Comparison of ENCODE assay signal across 1 cellular context in the genomic region with DNA sequence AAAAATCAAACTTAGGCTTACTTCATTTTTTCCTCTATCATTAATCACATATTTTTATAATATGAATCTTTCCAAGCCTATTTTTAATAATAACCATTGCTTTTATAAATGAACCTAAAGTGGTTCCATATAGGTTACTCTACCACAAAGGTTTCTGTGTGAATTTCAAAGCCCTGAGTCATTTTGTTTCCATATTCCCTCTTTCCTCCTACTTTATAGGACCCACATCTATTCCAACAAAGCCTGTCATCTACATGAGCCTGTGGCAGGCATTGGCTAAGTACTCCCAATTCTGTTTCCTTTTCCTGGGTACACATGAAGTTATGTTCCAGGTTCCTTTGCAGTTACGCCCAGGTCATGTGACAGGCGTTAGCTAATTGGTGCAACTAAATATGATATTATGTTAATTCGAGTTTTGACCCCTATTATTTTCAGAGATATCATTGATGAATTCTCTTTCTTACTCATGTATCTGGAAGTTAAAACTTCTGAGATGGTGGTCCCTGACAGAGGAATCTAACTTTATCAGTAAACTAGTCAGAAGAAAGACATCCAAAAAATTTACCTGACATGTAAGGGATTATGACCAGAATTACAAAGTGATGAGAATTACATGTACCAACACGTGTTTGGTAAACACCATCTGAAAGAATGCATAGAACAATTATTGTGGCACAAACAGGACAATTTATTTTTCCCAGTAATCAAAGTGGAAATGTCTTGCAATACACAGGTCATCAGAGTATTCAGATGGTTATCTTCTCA.
A peak's percentile ranks its signal among the peaks of the same experiment; 100 is the strongest.
TF ChIP-seq lines count a peak whose summit lies in the region.

No MANE protein-coding gene starts in this region.

TF ChIP-seq in K562, 482 proteins besides CTCF, POLR2A, EP300 and RAD21:
- TF ChIP-seq, protein P1, sequence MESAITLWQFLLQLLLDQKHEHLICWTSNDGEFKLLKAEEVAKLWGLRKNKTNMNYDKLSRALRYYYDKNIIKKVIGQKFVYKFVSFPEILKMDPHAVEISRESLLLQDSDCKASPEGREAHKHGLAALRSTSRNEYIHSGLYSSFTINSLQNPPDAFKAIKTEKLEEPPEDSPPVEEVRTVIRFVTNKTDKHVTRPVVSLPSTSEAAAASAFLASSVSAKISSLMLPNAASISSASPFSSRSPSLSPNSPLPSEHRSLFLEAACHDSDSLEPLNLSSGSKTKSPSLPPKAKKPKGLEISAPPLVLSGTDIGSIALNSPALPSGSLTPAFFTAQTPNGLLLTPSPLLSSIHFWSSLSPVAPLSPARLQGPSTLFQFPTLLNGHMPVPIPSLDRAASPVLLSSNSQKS (CRISPR knock-in tag; IDR thresholded peaks at IDR 0.05), result no peak
- TF ChIP-seq, protein P2, sequence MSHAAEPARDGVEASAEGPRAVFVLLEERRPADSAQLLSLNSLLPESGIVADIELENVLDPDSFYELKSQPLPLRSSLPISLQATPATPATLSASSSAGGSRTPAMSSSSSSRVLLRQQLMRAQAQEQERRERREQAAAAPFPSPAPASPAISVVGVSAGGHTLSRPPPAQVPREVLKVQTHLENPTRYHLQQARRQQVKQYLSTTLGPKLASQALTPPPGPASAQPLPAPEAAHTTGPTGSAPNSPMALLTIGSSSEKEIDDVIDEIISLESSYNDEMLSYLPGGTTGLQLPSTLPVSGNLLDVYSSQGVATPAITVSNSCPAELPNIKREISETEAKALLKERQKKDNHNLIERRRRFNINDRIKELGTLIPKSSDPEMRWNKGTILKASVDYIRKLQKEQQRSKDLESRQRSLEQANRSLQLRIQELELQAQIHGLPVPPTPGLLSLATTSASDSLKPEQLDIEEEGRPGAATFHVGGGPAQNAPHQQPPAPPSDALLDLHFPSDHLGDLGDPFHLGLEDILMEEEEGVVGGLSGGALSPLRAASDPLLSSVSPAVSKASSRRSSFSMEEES (CRISPR knock-in tag; IDR thresholded peaks at IDR 0.05), result peak; percentile 17; the same call in 1 of the 2 replicates
- no peak for TF ChIP-seq PRMT5 (CRISPR knock-in tag; IDR thresholded peaks at IDR 0.05)
- TF ChIP-seq, protein P3, sequence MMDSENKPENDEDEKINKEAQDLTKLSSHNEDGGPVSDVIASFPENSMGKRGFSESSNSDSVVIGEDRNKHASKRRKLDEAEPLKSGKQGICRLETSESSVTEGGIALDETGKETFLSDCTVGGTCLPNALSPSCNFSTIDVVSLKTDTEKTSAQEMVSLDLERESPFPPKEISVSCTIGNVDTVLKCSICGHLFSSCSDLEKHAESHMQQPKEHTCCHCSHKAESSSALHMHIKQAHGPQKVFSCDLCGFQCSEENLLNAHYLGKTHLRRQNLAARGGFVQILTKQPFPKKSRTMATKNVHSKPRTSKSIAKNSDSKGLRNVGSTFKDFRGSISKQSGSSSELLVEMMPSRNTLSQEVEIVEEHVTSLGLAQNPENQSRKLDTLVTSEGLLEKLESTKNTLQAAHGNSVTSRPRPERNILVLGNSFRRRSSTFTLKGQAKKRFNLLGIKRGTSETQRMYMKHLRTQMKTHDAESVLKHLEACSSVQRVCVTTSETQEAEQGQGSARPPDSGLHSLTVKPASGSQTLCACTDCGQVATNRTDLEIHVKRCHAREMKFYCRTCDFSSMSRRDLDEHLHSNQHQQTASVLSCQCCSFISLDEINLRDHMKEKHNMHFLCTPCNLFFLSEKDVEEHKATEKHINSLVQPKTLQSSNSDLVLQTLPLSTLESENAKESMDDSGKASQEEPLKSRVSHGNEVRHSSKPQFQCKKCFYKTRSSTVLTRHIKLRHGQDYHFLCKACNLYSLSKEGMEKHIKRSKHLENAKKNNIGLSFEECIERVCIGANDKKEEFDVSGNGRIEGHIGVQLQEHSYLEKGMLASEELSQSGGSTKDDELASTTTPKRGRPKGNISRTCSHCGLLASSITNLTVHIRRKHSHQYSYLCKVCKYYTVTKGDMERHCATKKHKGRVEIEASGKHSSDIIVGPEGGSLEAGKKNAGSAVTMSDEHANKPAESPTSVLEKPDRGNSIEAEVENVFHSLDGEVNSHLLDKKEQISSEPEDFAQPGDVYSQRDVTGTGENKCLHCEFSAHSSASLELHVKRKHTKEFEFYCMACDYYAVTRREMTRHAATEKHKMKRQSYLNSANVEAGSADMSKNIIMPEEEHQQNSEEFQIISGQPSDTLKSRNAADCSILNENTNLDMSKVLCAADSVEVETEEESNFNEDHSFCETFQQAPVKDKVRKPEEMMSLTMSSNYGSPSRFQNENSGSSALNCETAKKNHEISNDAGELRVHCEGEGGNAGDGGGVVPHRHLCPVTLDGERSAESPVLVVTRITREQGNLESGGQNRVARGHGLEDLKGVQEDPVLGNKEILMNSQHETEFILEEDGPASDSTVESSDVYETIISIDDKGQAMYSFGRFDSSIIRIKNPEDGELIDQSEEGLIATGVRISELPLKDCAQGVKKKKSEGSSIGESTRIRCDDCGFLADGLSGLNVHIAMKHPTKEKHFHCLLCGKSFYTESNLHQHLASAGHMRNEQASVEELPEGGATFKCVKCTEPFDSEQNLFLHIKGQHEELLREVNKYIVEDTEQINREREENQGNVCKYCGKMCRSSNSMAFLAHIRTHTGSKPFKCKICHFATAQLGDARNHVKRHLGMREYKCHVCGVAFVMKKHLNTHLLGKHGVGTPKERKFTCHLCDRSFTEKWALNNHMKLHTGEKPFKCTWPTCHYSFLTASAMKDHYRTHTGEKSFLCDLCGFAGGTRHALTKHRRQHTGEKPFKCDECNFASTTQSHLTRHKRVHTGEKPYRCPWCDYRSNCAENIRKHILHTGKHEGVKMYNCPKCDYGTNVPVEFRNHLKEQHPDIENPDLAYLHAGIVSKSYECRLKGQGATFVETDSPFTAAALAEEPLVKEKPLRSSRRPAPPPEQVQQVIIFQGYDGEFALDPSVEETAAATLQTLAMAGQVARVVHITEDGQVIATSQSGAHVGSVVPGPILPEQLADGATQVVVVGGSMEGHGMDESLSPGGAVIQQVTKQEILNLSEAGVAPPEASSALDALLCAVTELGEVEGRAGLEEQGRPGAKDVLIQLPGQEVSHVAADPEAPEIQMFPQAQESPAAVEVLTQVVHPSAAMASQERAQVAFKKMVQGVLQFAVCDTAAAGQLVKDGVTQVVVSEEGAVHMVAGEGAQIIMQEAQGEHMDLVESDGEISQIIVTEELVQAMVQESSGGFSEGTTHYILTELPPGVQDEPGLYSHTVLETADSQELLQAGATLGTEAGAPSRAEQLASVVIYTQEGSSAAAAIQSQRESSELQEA (IDR thresholded peaks at IDR 0.05; ENCODE audit: low read depth), result no peak
- TF ChIP-seq, protein P4, sequence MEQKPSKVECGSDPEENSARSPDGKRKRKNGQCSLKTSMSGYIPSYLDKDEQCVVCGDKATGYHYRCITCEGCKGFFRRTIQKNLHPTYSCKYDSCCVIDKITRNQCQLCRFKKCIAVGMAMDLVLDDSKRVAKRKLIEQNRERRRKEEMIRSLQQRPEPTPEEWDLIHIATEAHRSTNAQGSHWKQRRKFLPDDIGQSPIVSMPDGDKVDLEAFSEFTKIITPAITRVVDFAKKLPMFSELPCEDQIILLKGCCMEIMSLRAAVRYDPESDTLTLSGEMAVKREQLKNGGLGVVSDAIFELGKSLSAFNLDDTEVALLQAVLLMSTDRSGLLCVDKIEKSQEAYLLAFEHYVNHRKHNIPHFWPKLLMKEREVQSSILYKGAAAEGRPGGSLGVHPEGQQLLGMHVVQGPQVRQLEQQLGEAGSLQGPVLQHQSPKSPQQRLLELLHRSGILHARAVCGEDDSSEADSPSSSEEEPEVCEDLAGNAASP (IDR thresholded peaks at IDR 0.05), result no peak
- TF ChIP-seq SAP30 (IDR thresholded peaks at IDR 0.05; ENCODE audit: borderline replicate concordance, insufficient read depth, low read depth, low read length, poor library complexity, severe bottlenecking), result no peak
